Comparison of ENCODE assay signal across 8 cellular contexts in the genomic region with DNA sequence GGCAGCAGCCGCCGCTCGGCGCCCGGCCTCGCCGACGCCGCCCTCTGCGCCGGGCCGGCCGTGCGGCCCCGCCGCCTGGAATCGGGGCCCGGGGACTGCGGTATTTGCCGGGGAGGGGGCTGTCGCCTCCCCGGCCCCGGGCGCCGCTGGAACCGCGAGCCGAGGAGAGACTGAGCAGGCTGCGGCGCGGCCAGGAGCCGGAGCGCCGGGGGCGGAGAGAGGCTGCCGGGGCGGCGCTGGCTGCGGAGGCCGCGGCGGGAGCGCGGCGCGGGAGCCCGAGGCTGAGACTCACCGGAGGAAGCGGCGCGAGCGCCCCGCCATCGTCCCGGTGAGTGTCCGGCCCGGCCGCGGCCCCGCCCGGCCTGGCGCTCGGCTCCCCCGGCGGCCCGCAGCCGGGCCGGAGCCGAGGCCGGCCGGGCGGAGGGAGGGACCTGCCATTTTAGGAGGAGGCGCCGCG. TPM values are rescaled to one million over a fixed set of nuclear protein-coding genes. Genes with fewer than 3 reads are reported as not detected.
DNase-seq lines count a peak whose midpoint lies in the region; FAIRE-seq and TF ChIP-seq lines count a peak whose summit lies in the region.

No MANE protein-coding gene starts in this region.

- H3K4me3 ChIP-seq in bronchial epithelial cell (ENCODE audit: low read depth, low read length) (peak overlapping the region; percentile 89), mesodermal cell (ENCODE audit: extremely low read depth, insufficient read depth, low read length, poor library complexity, severe bottlenecking) (peak overlapping the region; percentile 95)

- H3K36me3 ChIP-seq in KOPT-K1 (ENCODE audit: insufficient read depth, low read length) (no peaks in the 10 kb centered on the region), bronchial epithelial cell (ENCODE audit: control insufficient read depth, insufficient read depth, low read length) (no peaks in the 10 kb centered on the region), mesodermal cell (ENCODE audit: control insufficient read depth, insufficient read depth, low read length) (no peaks in the 10 kb centered on the region)

- no peaks in the 10 kb centered on the region for H3K9me3 ChIP-seq in KOPT-K1 (ENCODE audit: insufficient read depth, low read length, poor library complexity, severe bottlenecking)
- H3K9me3 ChIP-seq in mesodermal cell (ENCODE audit: control insufficient read depth, low read length), result no peaks in the 10 kb centered on the region

- no peaks in the 10 kb centered on the region for H3K27me3 ChIP-seq in bronchial epithelial cell (ENCODE audit: control insufficient read depth, insufficient read depth, low read length)

- H3K27ac ChIP-seq in KOPT-K1 (ENCODE audit: low read depth, low read length, poor library complexity, severe bottlenecking), result peak overlapping the region; percentile 98
- peak overlapping the region; percentile 99 for H3K27ac ChIP-seq in mesodermal cell (ENCODE audit: low read depth, low read length, severe bottlenecking)

- no peak for FAIRE-seq in bronchial epithelial cell (lab: Jason Lieb, UNC)
- no peak for FAIRE-seq in frontal cortex (lab: Jason Lieb, UNC)

- peaks cover 12% of the 10 kb centered on the region for H3K4me1 ChIP-seq in mesodermal cell (ENCODE audit: control insufficient read depth, insufficient read depth, low read length, poor library complexity, severe bottlenecking)

- TF ChIP-seq CTCF in bronchial epithelial cell (IDR thresholded peaks at IDR 0.05; ENCODE audit: insufficient read depth, low read length, severe bottlenecking), result no peak

- DNase-seq in DMS53 (lab: John Stamatoyannopoulos, UW) (peak; percentile 58), DMS53 treated with DMSO at 0.1 percent for 48 hours (lab: John Stamatoyannopoulos, UW; ENCODE audit: unreplicated experiment) (no peak), bronchial epithelial cell (ENCODE audit: low read depth) (no peak), SHP77 treated with DMSO at 0.1 percent for 48 hours (lab: John Stamatoyannopoulos, UW) (no peak), frontal cortex (ENCODE audit: low spot score in 2 of 2) (no peak), NOMO-1 (lab: John Stamatoyannopoulos, UW; ENCODE audit: unreplicated experiment in 2 of 2) (no peak)

- 0% methylated on average over 58 of the region's 75 CpGs for WGBS in mesodermal cell (ENCODE audit: insufficient coverage in 2 of 2), 2 experiments

RNA-seq across cellular contexts. Expression of a gene that starts 0.8 kb away (rescaled TPM):
- total RNA-seq in bronchial epithelial cell (47.4 and 51.1 TPM in 2 replicates), frontal cortex (172 TPM)
- polyA plus RNA-seq in mesodermal cell (2013, experiment 1 of 2), result 26.4 TPM
- polyA plus RNA-seq in mesodermal cell (2013, experiment 2 of 2), result 25.2 TPM
